23 cellular contexts compared by ENCODE assay signal in the genomic region with DNA sequence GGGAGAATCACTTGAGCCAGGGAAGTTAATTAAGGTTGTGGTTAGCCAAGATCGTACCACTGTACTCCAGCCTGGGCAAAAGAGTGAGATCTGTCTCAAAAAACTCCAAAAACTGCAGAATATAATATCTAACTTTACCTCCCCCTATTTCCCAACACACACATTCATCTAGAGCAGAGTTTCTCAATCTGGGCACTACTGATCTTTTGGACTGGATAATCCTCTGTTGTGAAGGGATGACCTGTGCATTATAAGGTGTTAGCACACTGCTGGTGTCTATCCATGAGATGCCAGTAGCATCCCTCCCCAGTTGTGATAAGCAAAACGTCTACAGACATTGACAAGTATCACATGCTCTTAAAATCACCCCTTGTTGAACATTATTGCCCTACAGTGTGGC.
"Had no signal": no experiment of that assay in that cellular context is flagged by ENCODE, and none has a peak within 500 bp of the region (broad histone marks: within the 10 kb centered on the region; RNA-seq: fewer than 3 reads in every experiment).

No MANE protein-coding gene starts in this region.

- H3K27ac ChIP-seq: coronary artery, foreskin keratinocyte, left ventricle myocardium inferior, neutrophil, psoas muscle, spleen, testis, tibial nerve had no signal

- H3K4me1 ChIP-seq: testis had no signal

- H3K36me3 ChIP-seq: left ventricle myocardium inferior, neutrophil, spleen, tibial nerve had no signal

- H3K27me3 ChIP-seq: foreskin keratinocyte, neutrophil, spleen, testis, tibial nerve had no signal

- H3K9me3 ChIP-seq: left ventricle myocardium inferior, neutrophil, psoas muscle, testis, tibial nerve had no signal

- H3K4me3 ChIP-seq: coronary artery, left ventricle myocardium inferior, lung, psoas muscle, spleen, testis, tibial nerve had no signal

- DNase-seq: effector CD4-positive, alpha-beta T cell; endodermal cell; erythroblast; foreskin keratinocyte; immature natural killer cell; left ventricle myocardium inferior; naive thymus-derived CD4-positive, alpha-beta T cell; psoas muscle; retina; spleen; stimulated activated CD4-positive, alpha-beta T cell treated with anti-CD3 and anti-CD28 coated beads, Interleukin-15, amount 100 ng/mL, for 24 hours; stimulated activated CD4-positive, alpha-beta T cell treated with anti-CD3 and anti-CD28 coated beads, Interleukin-1b, Interleukin-23, amount 100 ng/mL, for 48 hours; stimulated activated CD4-positive, alpha-beta T cell treated with anti-CD3 and anti-CD28 coated beads, Interleukin-4, amount 100 ng/mL, for 4 hours; stimulated activated naive B cell treated with anti-CD40 and anti-IgM and Interleukin-4, amounts not matched to agents 10 μg/mL and 1 μg/mL and 100 μg/mL, for 72 hours; stimulated activated naive CD8-positive, alpha-beta T cell treated with anti-CD3 and anti-CD28 coated beads, Interleukin-15, amount 100 ng/mL, for 72 hours; testis had no signal

- FAIRE-seq: endothelial cell of umbilical vein, keratinocyte had no signal

- ATAC-seq: foreskin keratinocyte; naive thymus-derived CD4-positive, alpha-beta T cell; psoas muscle; sciatic nerve; stimulated activated naive B cell treated with anti-CD40 and anti-IgM and Interleukin-4, amounts not matched to agents 10 μg/mL and 1 μg/mL and 100 μg/mL, for 72 hours; stimulated activated naive CD8-positive, alpha-beta T cell treated with anti-CD3 and anti-CD28 coated beads, Interleukin-15, amount 100 ng/mL, for 72 hours had no signal
